In the genomic region with DNA sequence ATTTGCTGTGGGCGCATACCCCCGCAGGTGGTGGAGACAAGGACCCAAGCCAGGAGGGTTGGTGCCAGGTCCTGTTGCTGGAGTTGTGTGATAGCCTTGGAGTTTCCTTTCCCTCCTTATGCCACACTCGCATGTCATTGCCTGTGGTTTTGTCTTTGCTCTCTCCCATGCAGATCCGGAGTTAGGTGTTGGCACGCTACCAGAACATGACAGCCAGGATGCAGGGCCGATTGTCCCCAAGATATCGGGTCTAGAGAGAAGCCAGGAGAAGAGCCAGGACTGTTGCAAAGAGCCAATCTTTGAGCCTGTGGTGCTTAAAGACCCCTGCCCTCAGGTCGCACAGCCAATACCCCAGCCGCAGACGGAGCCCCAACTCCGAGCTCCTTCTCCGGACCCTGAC, we compare ENCODE assay signal across 26 cellular contexts.
DNase-seq lines count a peak whose midpoint lies in the region; ATAC-seq and TF ChIP-seq lines count a peak whose summit lies in the region.
"Had no signal": no experiment of that assay in that cellular context is flagged by ENCODE, and none has a peak within 500 bp of the region (broad histone marks: within the 10 kb centered on the region; RNA-seq: fewer than 3 reads in every experiment).

No MANE protein-coding gene starts in this region.

- no peak for ATAC-seq in natural killer cell treated with Interleukin-12 subunit alpha and Interleukin-12 subunit beta and Interleukin-15 and Interleukin-18, amount 100 ng/mL, for 72 hours
- no peak for ATAC-seq in natural killer cell
- no peak for ATAC-seq in T-helper 17 cell
- ATAC-seq in GM19324 (IDR thresholded peaks at IDR 0.05; ENCODE audit: low FRiP score, unreplicated experiment) = no peak
- ATAC-seq in GM18519 (IDR thresholded peaks at IDR 0.05; ENCODE audit: low FRiP score, unreplicated experiment) = no peak
- no peak for ATAC-seq in HG02870 (IDR thresholded peaks at IDR 0.05; ENCODE audit: unreplicated experiment)
- ATAC-seq: activated CD4-positive, CD25-positive, alpha-beta regulatory T cell treated with anti-CD3 and anti-CD28 coated beads, Interleukin-2, amount 50 U/mL, for 24 hours; gastrocnemius medialis; HepG2; left lung; Panc1; stimulated activated naive CD8-positive, alpha-beta T cell treated with anti-CD3 and anti-CD28 coated beads, Interleukin-15, Interleukin-2, amounts not matched to agents 100 U/mL and 50 U/mL, for 24 hours had no signal

- TF ChIP-seq CTCF in natural killer cell (IDR thresholded peaks at IDR 0.05) (no peak), glutamatergic neuron (IDR thresholded peaks at IDR 0.05; ENCODE audit: partially characterized antibody, unreplicated experiment) (no peak)

- no peaks in the 10 kb centered on the region for H3K9me3 Mint-ChIP-seq in natural killer cell treated with Interleukin-12 subunit alpha and Interleukin-12 subunit beta and Interleukin-15 and Interleukin-18, amount 100 ng/mL, for 72 hours
- no peaks in the 10 kb centered on the region for H3K9me3 Mint-ChIP-seq in natural killer cell
- peaks cover 12% of the 10 kb centered on the region for H3K9me3 Mint-ChIP-seq in glutamatergic neuron (ENCODE audit: unreplicated experiment)

- no peak for DNase-seq in natural killer cell treated with Interleukin-12 subunit alpha and Interleukin-12 subunit beta and Interleukin-15 and Interleukin-18, amount 100 ng/mL, for 72 hours (ENCODE audit: low spot score)
- DNase-seq in natural killer cell (no peak), T-helper 17 cell (no peak), glutamatergic neuron (no peak)
- DNase-seq in activated CD4-positive, alpha-beta T cell treated with anti-CD3 and anti-CD28 coated beads for 1 hour = no peak
- DNase-seq: activated CD4-positive, alpha-beta memory T cell treated with anti-CD3 and anti-CD28 coated beads, Interleukin-2, amount 10 ng/mL, durations not matched to agents 7 days and 5 days; activated CD8-positive, alpha-beta memory T cell treated with anti-CD3 and anti-CD28 coated beads, Interleukin-2, amount 50 U/mL, for 48 hours; activated naive CD4-positive, alpha-beta T cell treated with anti-CD3 and anti-CD28 coated beads, Interleukin-2, amount 50 U/mL, for 16 hours; amygdala; dermis blood vessel endothelial cell; gastrocnemius medialis; left lung; NCI-H1092 treated with DMSO at 0.1 percent for 48 hours; NCI-H187 treated with DMSO at 0.1 percent for 48 hours; NCI-H2171 treated with DMSO at 0.1 percent for 48 hours; NCI-H526; SJCRH30; stimulated activated CD4-positive, alpha-beta T cell treated with anti-CD3 and anti-CD28 coated beads, Interleukin-15, amount 100 ng/mL, for 24 hours; stimulated activated naive CD8-positive, alpha-beta T cell treated with anti-CD3 and anti-CD28 coated beads, Interleukin-15, Interleukin-2, amounts not matched to agents 100 U/mL and 50 U/mL, for 24 hours; T-helper 1 cell had no signal

- peak overlapping the region; percentile 60 to 94 for H3K27ac Mint-ChIP-seq in natural killer cell treated with Interleukin-12 subunit alpha and Interleukin-12 subunit beta and Interleukin-15 and Interleukin-18, amount 100 ng/mL, for 72 hours
- peak overlapping the region in 1 of 2 donors; percentile 82 for H3K27ac Mint-ChIP-seq in natural killer cell
- peak overlapping the region; percentile 96 for H3K27ac Mint-ChIP-seq in T-helper 17 cell
- H3K27ac Mint-ChIP-seq in glutamatergic neuron (ENCODE audit: unreplicated experiment) = peak overlapping the region; percentile 62

- H3K27me3 Mint-ChIP-seq in natural killer cell treated with Interleukin-12 subunit alpha and Interleukin-12 subunit beta and Interleukin-15 and Interleukin-18, amount 100 ng/mL, for 72 hours = no peaks in the 10 kb centered on the region
- no peaks in the 10 kb centered on the region for H3K27me3 Mint-ChIP-seq in natural killer cell (ENCODE audit: low read depth in 2 of 2)
- no peaks in the 10 kb centered on the region for H3K27me3 Mint-ChIP-seq in T-helper 17 cell
- H3K27me3 Mint-ChIP-seq in glutamatergic neuron (ENCODE audit: unreplicated experiment) = peaks cover 13% of the 10 kb centered on the region
- H3K27me3 Mint-ChIP-seq: activated CD4-positive, alpha-beta memory T cell treated with anti-CD3 and anti-CD28 coated beads, Interleukin-2, amount 10 ng/mL, durations not matched to agents 7 days and 5 days had no signal

- H3K36me3 Mint-ChIP-seq in natural killer cell treated with Interleukin-12 subunit alpha and Interleukin-12 subunit beta and Interleukin-15 and Interleukin-18, amount 100 ng/mL, for 72 hours = no peaks in the 10 kb centered on the region
- no peaks in the 10 kb centered on the region for H3K36me3 Mint-ChIP-seq in natural killer cell
- H3K36me3 Mint-ChIP-seq in T-helper 17 cell (ENCODE audit: low read depth) = no peaks in the 10 kb centered on the region
- peaks cover under 1% of the 10 kb centered on the region for H3K36me3 Mint-ChIP-seq in glutamatergic neuron (ENCODE audit: unreplicated experiment)

- no peaks in the 10 kb centered on the region for H3K9me3 ChIP-seq in T-helper 17 cell (ENCODE audit: control insufficient read depth, low read length, poor library complexity, severe bottlenecking)
- H3K9me3 ChIP-seq: gastrocnemius medialis, left lung, SJCRH30 had no signal

- peaks cover 37 to 51% of the 10 kb centered on the region in 2 donors for H3K4me1 Mint-ChIP-seq in natural killer cell treated with Interleukin-12 subunit alpha and Interleukin-12 subunit beta and Interleukin-15 and Interleukin-18, amount 100 ng/mL, for 72 hours (ENCODE audit: low read depth in 2 of 2)
- H3K4me1 Mint-ChIP-seq in natural killer cell = peaks cover 42 to 67% of the 10 kb centered on the region in 2 donors
- H3K4me1 Mint-ChIP-seq in T-helper 17 cell = peaks cover 20% of the 10 kb centered on the region
- peaks cover 33% of the 10 kb centered on the region for H3K4me1 Mint-ChIP-seq in glutamatergic neuron (ENCODE audit: low read depth, unreplicated experiment)

- peak overlapping the region; percentile 27 for H3K4me3 Mint-ChIP-seq in natural killer cell treated with Interleukin-12 subunit alpha and Interleukin-12 subunit beta and Interleukin-15 and Interleukin-18, amount 100 ng/mL, for 72 hours
- H3K4me3 Mint-ChIP-seq in natural killer cell (no peak overlapping the region), T-helper 17 cell (peak overlapping the region; percentile 25), glutamatergic neuron (ENCODE audit: unreplicated experiment) (no peak overlapping the region)
- H3K4me3 Mint-ChIP-seq: activated CD4-positive, alpha-beta memory T cell treated with anti-CD3 and anti-CD28 coated beads, Interleukin-2, amount 10 ng/mL, durations not matched to agents 7 days and 5 days had no signal

- intact Hi-C loops in natural killer cell (cut with micrococcal nuclease) = no loop called here

Comparison
In these comparisons a context has a peak if more than half of its experiments do, and no peak if none do; other contexts are left out.
1. H3K4me3 Mint-ChIP-seq: peak in natural killer cell treated with Interleukin-12 subunit alpha and Interleukin-12 subunit beta and Interleukin-15 and Interleukin-18, amount 100 ng/mL, for 72 hours (single experiment) and T-helper 17 cell (single experiment); none in natural killer cell (single experiment) and glutamatergic neuron (single experiment).